In genomic region chr12:3836641-3837040, GRCh38 we compare ENCODE assay signal across 18 cellular contexts. TPM values are rescaled to one million over a fixed set of nuclear protein-coding genes. Genes with fewer than 3 reads are reported as not detected.
DNase-seq lines count a peak whose midpoint lies in the region; ATAC-seq, FAIRE-seq and TF ChIP-seq lines count a peak whose summit lies in the region.
"Had no signal": no experiment of that assay in that cellular context is flagged by ENCODE, and none has a peak within 500 bp of the region (broad histone marks: within the 10 kb centered on the region; RNA-seq: fewer than 3 reads in every experiment).

No MANE protein-coding gene starts in this region.

- H3K79me2 ChIP-seq in astrocyte (ENCODE audit: insufficient read depth, low read length) = no peaks in the 10 kb centered on the region

- intact Hi-C loops in activated CD4-positive, alpha-beta T cell treated with anti-CD3 and anti-CD28 coated beads for 36 hours (cut with DNase I, micrococcal nuclease) = no loop called here

- H3K4me1 Mint-ChIP-seq in activated CD4-positive, alpha-beta T cell treated with anti-CD3 and anti-CD28 coated beads for 36 hours = peaks cover 51% of the 10 kb centered on the region
- H3K4me1 Mint-ChIP-seq in activated CD4-positive, alpha-beta T cell treated with anti-CD3 and anti-CD28 coated beads, Interleukin-2, amount 10 ng/mL, durations not matched to agents 7 days and 5 days = peaks cover 31% of the 10 kb centered on the region
- H3K4me1 Mint-ChIP-seq in astrocyte (ENCODE audit: low read depth, unreplicated experiment) = peaks cover 13% of the 10 kb centered on the region
- H3K4me1 Mint-ChIP-seq in naive B cell = peaks cover 32 to 49% (median 46%) of the 10 kb centered on the region in 3 donors
- H3K4me1 Mint-ChIP-seq in osteocyte (ENCODE audit: unreplicated experiment) = no peaks in the 10 kb centered on the region

- H3K36me3 ChIP-seq in astrocyte (ENCODE audit: insufficient read depth, low read length) = no peaks in the 10 kb centered on the region
- H3K36me3 ChIP-seq: Peyer's patch had no signal

- no peak overlapping the region for H3K4me3 ChIP-seq in astrocyte (ENCODE audit: insufficient read depth, low read depth, low read length)
- H3K4me3 ChIP-seq: BLaER1, GM23248, K562, Peyer's patch had no signal

- TF ChIP-seq POLR2A in Raji (IDR thresholded peaks at IDR 0.05; ENCODE audit: insufficient read depth, low read depth, low read length) = 0 out of 2 replicates have a peak, but pooled peaks have one; percentile 4

- H3K27me3 ChIP-seq in astrocyte (ENCODE audit: insufficient read depth, low read length) = no peaks in the 10 kb centered on the region
- H3K27me3 ChIP-seq: BLaER1, Peyer's patch had no signal

- CTCF ChIA-PET in activated CD4-positive, alpha-beta T cell treated with anti-CD3 and anti-CD28 coated beads for 36 hours (lab: Charles Lee) = no interaction called here
- CTCF ChIA-PET in activated CD4-positive, alpha-beta T cell treated with anti-CD3 and anti-CD28 coated beads, Interleukin-2, amount 10 ng/mL, durations not matched to agents 7 days and 5 days (lab: Charles Lee) = no interaction called here

- no peak overlapping the region for H3K4me2 ChIP-seq in astrocyte (ENCODE audit: low read length)
- H3K4me2 ChIP-seq: BLaER1 had no signal

- no peaks in the 10 kb centered on the region for H3K9me3 ChIP-seq in astrocyte (ENCODE audit: insufficient read depth, low read depth, low read length)
- H3K9me3 ChIP-seq: Peyer's patch had no signal

- H3K27me3 Mint-ChIP-seq in activated CD4-positive, alpha-beta T cell treated with anti-CD3 and anti-CD28 coated beads for 36 hours = no peaks in the 10 kb centered on the region
- no peaks in the 10 kb centered on the region for H3K27me3 Mint-ChIP-seq in activated CD4-positive, alpha-beta T cell treated with anti-CD3 and anti-CD28 coated beads, Interleukin-2, amount 10 ng/mL, durations not matched to agents 7 days and 5 days
- no peaks in the 10 kb centered on the region for H3K27me3 Mint-ChIP-seq in astrocyte (ENCODE audit: low read depth, unreplicated experiment)
- H3K27me3 Mint-ChIP-seq in naive B cell = no peaks in the 10 kb centered on the region
- no peaks in the 10 kb centered on the region for H3K27me3 Mint-ChIP-seq in osteocyte (ENCODE audit: unreplicated experiment)
- H3K27me3 Mint-ChIP-seq: CD8-positive, alpha-beta memory T cell had no signal

- peaks cover 35% of the 10 kb centered on the region for H3K36me3 Mint-ChIP-seq in activated CD4-positive, alpha-beta T cell treated with anti-CD3 and anti-CD28 coated beads for 36 hours (ENCODE audit: low read depth)
- peaks cover 52% of the 10 kb centered on the region for H3K36me3 Mint-ChIP-seq in activated CD4-positive, alpha-beta T cell treated with anti-CD3 and anti-CD28 coated beads, Interleukin-2, amount 10 ng/mL, durations not matched to agents 7 days and 5 days (ENCODE audit: low read depth)
- H3K36me3 Mint-ChIP-seq in astrocyte (ENCODE audit: low read depth, unreplicated experiment) (peaks cover 12% of the 10 kb centered on the region), naive B cell (peaks cover 0 to 9% of the 10 kb centered on the region in 2 donors), osteocyte (ENCODE audit: unreplicated experiment) (peaks cover 15% of the 10 kb centered on the region)

- peak overlapping the region; percentile 43 for H3K27ac Mint-ChIP-seq in activated CD4-positive, alpha-beta T cell treated with anti-CD3 and anti-CD28 coated beads for 36 hours
- no peak overlapping the region for H3K27ac Mint-ChIP-seq in activated CD4-positive, alpha-beta T cell treated with anti-CD3 and anti-CD28 coated beads, Interleukin-2, amount 10 ng/mL, durations not matched to agents 7 days and 5 days
- peak overlapping the region; percentile 54 for H3K27ac Mint-ChIP-seq in astrocyte (ENCODE audit: unreplicated experiment)
- H3K27ac Mint-ChIP-seq in naive B cell = peak overlapping the region in 5 of 6 donors; percentile 7 to 57 (median 36)
- H3K27ac Mint-ChIP-seq in osteocyte (ENCODE audit: unreplicated experiment) = no peak overlapping the region
- H3K27ac Mint-ChIP-seq: CD8-positive, alpha-beta memory T cell had no signal

- no peak for DNase-seq in activated CD4-positive, alpha-beta T cell treated with anti-CD3 and anti-CD28 coated beads for 36 hours
- DNase-seq in activated CD4-positive, alpha-beta T cell treated with anti-CD3 and anti-CD28 coated beads, Interleukin-2, amount 10 ng/mL, durations not matched to agents 7 days and 5 days = no peak
- DNase-seq in astrocyte (ENCODE audit: low read depth) = no peak
- DNase-seq in naive B cell = no peak
- DNase-seq in osteocyte (ENCODE audit: extremely low spot score, unreplicated experiment) = no peak
- DNase-seq: CD8-positive, alpha-beta memory T cell; GM23248; NCI-H146; NCI-H2081 treated with DMSO at 0.1 percent for 48 hours; NCI-H524; Peyer's patch had no signal

- H3K4me3 Mint-ChIP-seq in activated CD4-positive, alpha-beta T cell treated with anti-CD3 and anti-CD28 coated beads for 36 hours = no peak overlapping the region
- no peak overlapping the region for H3K4me3 Mint-ChIP-seq in activated CD4-positive, alpha-beta T cell treated with anti-CD3 and anti-CD28 coated beads, Interleukin-2, amount 10 ng/mL, durations not matched to agents 7 days and 5 days
- H3K4me3 Mint-ChIP-seq in astrocyte (ENCODE audit: unreplicated experiment) (no peak overlapping the region), naive B cell (peak overlapping the region in 2 of 8 donors; percentile 30 to 36), osteocyte (ENCODE audit: unreplicated experiment) (no peak overlapping the region)

- no peak overlapping the region for H2AFZ ChIP-seq in astrocyte (ENCODE audit: low read depth, low read length)
- H2AFZ ChIP-seq: GM23248 had no signal

- TF ChIP-seq CTCF in astrocyte (IDR thresholded peaks at IDR 0.05; ENCODE audit: insufficient read depth, low read depth, low read length) (no peak), osteocyte (IDR thresholded peaks at IDR 0.05) (no peak)

- peaks cover 3% of the 10 kb centered on the region for H3K4me1 ChIP-seq in astrocyte (ENCODE audit: insufficient read depth, low read length)
- H3K4me1 ChIP-seq: Peyer's patch had no signal

- no peak for FAIRE-seq in astrocyte (lab: Jason Lieb, UNC)
- FAIRE-seq: K562 had no signal

- H3K9me3 Mint-ChIP-seq in activated CD4-positive, alpha-beta T cell treated with anti-CD3 and anti-CD28 coated beads for 36 hours (ENCODE audit: low read depth) = no peaks in the 10 kb centered on the region
- H3K9me3 Mint-ChIP-seq in activated CD4-positive, alpha-beta T cell treated with anti-CD3 and anti-CD28 coated beads, Interleukin-2, amount 10 ng/mL, durations not matched to agents 7 days and 5 days = peaks cover 2% of the 10 kb centered on the region
- H3K9me3 Mint-ChIP-seq in astrocyte (ENCODE audit: unreplicated experiment) (peaks cover 2% of the 10 kb centered on the region), naive B cell (peaks cover 0 to 5% (median 0%) of the 10 kb centered on the region in 7 donors), osteocyte (ENCODE audit: unreplicated experiment) (peaks cover 27% of the 10 kb centered on the region)

- ATAC-seq in activated CD4-positive, alpha-beta T cell treated with anti-CD3 and anti-CD28 coated beads for 36 hours = no peak
- ATAC-seq in naive B cell (ENCODE audit: low read depth in 2 of 2) = no peak
- ATAC-seq in GM21423 (IDR thresholded peaks at IDR 0.05; ENCODE audit: unreplicated experiment) = no peak
- ATAC-seq in GM21619 (IDR thresholded peaks at IDR 0.05; ENCODE audit: unreplicated experiment) = no peak
- ATAC-seq: K562 had no signal

- H3K27ac ChIP-seq in astrocyte (ENCODE audit: low read depth, low read length) = no peak overlapping the region
- H3K27ac ChIP-seq: 22Rv1, BLaER1, GM23248, HL-60, Peyer's patch had no signal

- H4K20me1 ChIP-seq in astrocyte (ENCODE audit: insufficient read depth, low read length) = peaks cover 21% of the 10 kb centered on the region

- POLR2A ChIA-PET in activated CD4-positive, alpha-beta T cell treated with anti-CD3 and anti-CD28 coated beads for 36 hours (lab: Charles Lee) = no interaction called here
- POLR2A ChIA-PET in activated CD4-positive, alpha-beta T cell treated with anti-CD3 and anti-CD28 coated beads, Interleukin-2, amount 10 ng/mL, durations not matched to agents 7 days and 5 days (lab: Charles Lee) = no interaction called here

- no peak overlapping the region for H3K9ac ChIP-seq in astrocyte (ENCODE audit: low read length)
- H3K9ac ChIP-seq: BLaER1, GM23248 had no signal

RNA-seq across cellular contexts. Expression of gene PARP11, which starts 36.6 kb away (rescaled TPM):
- 10 to 100 TPM; 20.9 to 23.0 TPM for total RNA-seq in activated CD4-positive, alpha-beta T cell treated with anti-CD3 and anti-CD28 coated beads for 36 hours
- total RNA-seq in activated CD4-positive, alpha-beta T cell treated with anti-CD3 and anti-CD28 coated beads, Interleukin-2, amount 10 ng/mL, durations not matched to agents 7 days and 5 days = 10 to 100 TPM; 49.1 to 53.6 TPM
- 10.4 and 11.8 TPM in 2 replicates for total RNA-seq in astrocyte
- polyA plus RNA-seq in naive B cell (ENCODE audit: low read depth in 6 of 6) = 10 to 100 TPM in 1 of 6 donors, 1 to 10 TPM in 5; 6.5 to 10.5 (median 8.7) TPM
- total RNA-seq in osteocyte = 6.7 and 8.7 TPM in 2 replicates

Comparison
In these comparisons a context has a peak if more than half of its experiments do, and no peak if none do; other contexts are left out.
1. H3K27ac Mint-ChIP-seq: peak in activated CD4-positive, alpha-beta T cell treated with anti-CD3 and anti-CD28 coated beads for 36 hours (single experiment), astrocyte (single experiment) and naive B cell (5 of 6); none in activated CD4-positive, alpha-beta T cell treated with anti-CD3 and anti-CD28 coated beads, Interleukin-2, amount 10 ng/mL, durations not matched to agents 7 days and 5 days (single experiment) and osteocyte (single experiment).